ENCODE assay signal across 20 cellular contexts in the genomic region with DNA sequence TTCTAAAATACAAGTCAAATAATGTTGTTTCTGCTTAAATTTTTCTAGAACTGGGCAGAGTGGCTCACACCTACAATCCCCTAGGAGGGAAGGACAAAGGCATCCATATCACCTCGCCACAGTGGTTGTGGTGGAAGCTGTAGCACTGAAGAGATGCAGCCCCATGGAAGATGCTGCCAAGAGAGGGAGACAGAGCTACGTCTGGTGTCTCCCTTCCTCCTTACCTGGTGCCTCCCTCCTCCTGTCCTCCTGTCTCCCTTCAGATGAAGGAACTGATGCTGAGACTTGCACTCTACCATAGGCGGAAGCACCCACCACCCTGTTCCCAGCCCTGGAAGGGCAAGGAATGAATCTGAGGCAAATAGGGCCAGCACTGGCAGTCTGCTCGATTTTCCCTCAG. TPM values are rescaled to one million over a fixed set of nuclear protein-coding genes. Genes with fewer than 3 reads are reported as not detected.
DNase-seq lines count a peak whose midpoint lies in the region; ATAC-seq, FAIRE-seq and TF ChIP-seq lines count a peak whose summit lies in the region.
"Had no signal": no experiment of that assay in that cellular context is flagged by ENCODE, and none has a peak within 500 bp of the region (broad histone marks: within the 10 kb centered on the region; RNA-seq: fewer than 3 reads in every experiment).

No MANE protein-coding gene starts in this region.

- no peaks in the 10 kb centered on the region for H3K36me3 ChIP-seq in RWPE2 (ENCODE audit: low read depth)
- H3K36me3 ChIP-seq: stomach, upper lobe of right lung had no signal

- peak in 1 of 2 experiments; percentile 33; a peak in 2 of 5 replicates for TF ChIP-seq RAD21 in A549 (conservative IDR thresholded peaks at IDR 0.05 in 1 of 2, IDR thresholded peaks at IDR 0.05 in 1 of 2)

- DNase-seq in A549 (ENCODE audit: low read depth in 1 of 2, low spot score in 1 of 2) (peak in 1 of 2 experiments; percentile 10), RWPE2 (ENCODE audit: low spot score) (no peak), epithelial cell of proximal tubule (ENCODE audit: low read depth) (no peak), NCI-H526 treated with DMSO at 0.1 percent for 48 hours (lab: John Stamatoyannopoulos, UW) (no peak), glutamatergic neuron (no peak), RKO (ENCODE audit: low spot score) (no peak)
- DNase-seq: activated T-cell treated with anti-CD3 and anti-CD28 coated beads, Interleukin-2, amount 50 U/mL, for 72 hours; body of pancreas; CD8-positive, alpha-beta T cell; cortex of kidney; DND-41; stomach; upper lobe of right lung had no signal

- no peaks in the 10 kb centered on the region for H3K9me3 Mint-ChIP-seq in glutamatergic neuron (ENCODE audit: unreplicated experiment)
- H3K9me3 Mint-ChIP-seq: activated T-cell treated with anti-CD3 and anti-CD28 coated beads, Interleukin-2, amount 50 U/mL, for 72 hours; CD8-positive, alpha-beta T cell had no signal

- no peaks in the 10 kb centered on the region for H3K36me3 Mint-ChIP-seq in glutamatergic neuron (ENCODE audit: unreplicated experiment)
- H3K36me3 Mint-ChIP-seq: activated naive CD8-positive, alpha-beta T cell; CD8-positive, alpha-beta T cell had no signal

- H3K4me3 Mint-ChIP-seq in glutamatergic neuron (ENCODE audit: unreplicated experiment) = no peak overlapping the region
- H3K4me3 Mint-ChIP-seq: activated naive CD8-positive, alpha-beta T cell; activated T-cell treated with anti-CD3 and anti-CD28 coated beads, Interleukin-2, amount 50 U/mL, for 72 hours; CD8-positive, alpha-beta T cell had no signal

- H3K4me1 Mint-ChIP-seq in glutamatergic neuron (ENCODE audit: low read depth, unreplicated experiment) = no peaks in the 10 kb centered on the region

- H3K27me3 Mint-ChIP-seq in glutamatergic neuron (ENCODE audit: unreplicated experiment) = no peaks in the 10 kb centered on the region

- H3K27ac Mint-ChIP-seq in glutamatergic neuron (ENCODE audit: unreplicated experiment) = no peak overlapping the region
- H3K27ac Mint-ChIP-seq: activated naive CD8-positive, alpha-beta T cell; activated T-cell treated with anti-CD3 and anti-CD28 coated beads, Interleukin-2, amount 50 U/mL, for 72 hours; CD8-positive, alpha-beta T cell had no signal

- H3K27me3 ChIP-seq in RWPE2 (ENCODE audit: insufficient read depth, poor library complexity, severe bottlenecking) = no peaks in the 10 kb centered on the region
- H3K27me3 ChIP-seq: body of pancreas, stomach, upper lobe of right lung had no signal

- H3K4me3 ChIP-seq in A549 = no peak overlapping the region
- no peak overlapping the region for H3K4me3 ChIP-seq in RWPE2 (ENCODE audit: severe bottlenecking)
- H3K4me3 ChIP-seq in epithelial cell of proximal tubule (ENCODE audit: low read depth, low read length) = no peak overlapping the region
- H3K4me3 ChIP-seq: body of pancreas, stomach, upper lobe of right lung had no signal

- WGBS in A549 (ENCODE audit: missing lambda C conversion rate) = 42% methylated on average over 3 of the region's 4 CpGs

- H3K4me1 ChIP-seq in A549 (no peaks in the 10 kb centered on the region), RWPE2 (ENCODE audit: insufficient read depth, poor library complexity, severe bottlenecking) (peaks cover 16% of the 10 kb centered on the region)
- H3K4me1 ChIP-seq: body of pancreas, upper lobe of right lung had no signal

- POLR2A ChIA-PET in A549 (lab: Yijun Ruan, JAX) = no interaction called here

- FAIRE-seq in A549 (lab: Jason Lieb, UNC) = no peak

- H3K9me3 ChIP-seq in A549 (no peaks in the 10 kb centered on the region), RWPE2 (ENCODE audit: severe bottlenecking) (no peaks in the 10 kb centered on the region)
- H3K9me3 ChIP-seq: body of pancreas, stomach, upper lobe of right lung had no signal

- H3K27ac ChIP-seq in A549 (no peak overlapping the region), RWPE2 (ENCODE audit: poor library complexity, severe bottlenecking) (no peak overlapping the region)
- H3K27ac ChIP-seq: body of pancreas, epithelial cell of prostate, stomach, upper lobe of right lung had no signal

- TF ChIP-seq CTCF in A549 (IDR thresholded peaks at IDR 0.05) (no peak; the same call in 2 of the 3 replicates), RWPE2 (IDR thresholded peaks at IDR 0.05; ENCODE audit: poor library complexity, severe bottlenecking) (no peak), epithelial cell of proximal tubule (conservative IDR thresholded peaks at IDR 0.05; ENCODE audit: low read depth, low read length) (peak; percentile 24), glutamatergic neuron (IDR thresholded peaks at IDR 0.05; ENCODE audit: partially characterized antibody, unreplicated experiment) (no peak)

- TF ChIP-seq POLR2A in A549 (IDR thresholded peaks at IDR 0.05; ENCODE audit: low read length) = no peak

- ATAC-seq in A549 (peak; percentile 73 to 83), GM19351 (IDR thresholded peaks at IDR 0.05; ENCODE audit: unreplicated experiment) (peak; percentile 48), RWPE2 (ENCODE audit: low read depth) (peak; percentile 23; the same call in 1 of the 3 replicates), HG02588 (IDR thresholded peaks at IDR 0.05; ENCODE audit: unreplicated experiment) (no peak)
- ATAC-seq: activated T-cell treated with anti-CD3 and anti-CD28 coated beads, Interleukin-2, amount 50 U/mL, for 72 hours; body of pancreas; CD8-positive, alpha-beta T cell; upper lobe of right lung had no signal

- H3K4me2 ChIP-seq in A549 = no peak overlapping the region

- TF ChIP-seq EP300 in A549 (IDR thresholded peaks at IDR 0.05) = no peak

- CTCF ChIA-PET in A549 (lab: Yijun Ruan, JAX) = interaction anchor here (1.0 to 1.6 kb wide), 2 partner anchors 15 to 436 kb away, joined by 3 read pairs; no protein-coding TSS in a partner anchor

TF ChIP-seq in A549, 52 proteins besides CTCF, POLR2A, EP300 and RAD21 (continues in another document):
- no peak for TF ChIP-seq ZC3H11A (IDR thresholded peaks at IDR 0.05)
- TF ChIP-seq, protein P1, sequence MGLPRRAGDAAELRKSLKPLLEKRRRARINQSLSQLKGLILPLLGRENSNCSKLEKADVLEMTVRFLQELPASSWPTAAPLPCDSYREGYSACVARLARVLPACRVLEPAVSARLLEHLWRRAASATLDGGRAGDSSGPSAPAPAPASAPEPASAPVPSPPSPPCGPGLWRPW (IDR thresholded peaks at IDR 0.05) = no peak
- TF ChIP-seq FOXS1 (CRISPR knock-in tag; IDR thresholded peaks at IDR 0.05) = no peak
- no peak for TF ChIP-seq KDM5A (IDR thresholded peaks at IDR 0.05)
- no peak for TF ChIP-seq HOXB13 (CRISPR knock-in tag; IDR thresholded peaks at IDR 0.05; ENCODE audit: low read depth)
- TF ChIP-seq HOXA7 (CRISPR knock-in tag; IDR thresholded peaks at IDR 0.05) = no peak
- no peak for TF ChIP-seq BHLHE40 (IDR thresholded peaks at IDR 0.05; ENCODE audit: low read depth, low read length)
- no peak for TF ChIP-seq TFCP2L1 (CRISPR knock-in tag; IDR thresholded peaks at IDR 0.05)
- TF ChIP-seq CHD2 (IDR thresholded peaks at IDR 0.05; ENCODE audit: low read length, partially characterized antibody) = no peak
- no peak for TF ChIP-seq NFE2L2 (conservative IDR thresholded peaks at IDR 0.05; ENCODE audit: low read length)
- TF ChIP-seq, protein P2, sequence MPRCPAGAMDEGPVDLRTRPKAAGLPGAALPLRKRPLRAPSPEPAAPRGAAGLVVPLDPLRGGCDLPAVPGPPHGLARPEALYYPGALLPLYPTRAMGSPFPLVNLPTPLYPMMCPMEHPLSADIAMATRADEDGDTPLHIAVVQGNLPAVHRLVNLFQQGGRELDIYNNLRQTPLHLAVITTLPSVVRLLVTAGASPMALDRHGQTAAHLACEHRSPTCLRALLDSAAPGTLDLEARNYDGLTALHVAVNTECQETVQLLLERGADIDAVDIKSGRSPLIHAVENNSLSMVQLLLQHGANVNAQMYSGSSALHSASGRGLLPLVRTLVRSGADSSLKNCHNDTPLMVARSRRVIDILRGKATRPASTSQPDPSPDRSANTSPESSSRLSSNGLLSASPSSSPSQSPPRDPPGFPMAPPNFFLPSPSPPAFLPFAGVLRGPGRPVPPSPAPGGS (IDR thresholded peaks at IDR 0.05) = no peak
- no peak for TF ChIP-seq TP53 (CRISPR knock-in tag; IDR thresholded peaks at IDR 0.05)
- TF ChIP-seq SREBF2 (IDR thresholded peaks at IDR 0.05) = no peak

RNA-seq across cellular contexts. Expression of a gene that starts 22.3 kb away (rescaled TPM):
- polyA plus RNA-seq in A549 (2011; rRNA removed) = not detected in 2 replicates
- not detected in 2 replicates for polyA plus RNA-seq in A549 (2012; cell fraction: cytosol; rRNA removed)
- polyA plus RNA-seq in A549 (2012; cell fraction: nucleus; rRNA removed) = not detected in 2 replicates
- not detected in 3 replicates for polyA plus RNA-seq in A549 (2017; fragmentation: RNase III; extraction: RNeasy Plus Mini Kit Qiagen cat#74134 plus additional on column Dnase treatment)
- not detected in 2 replicates for polyA minus RNA-seq in A549 (2011; rRNA and poly(A)+ RNA removed)
- not detected in 2 replicates for total RNA-seq in epithelial cell of proximal tubule
- not detected for total RNA-seq in glutamatergic neuron (ENCODE audit: unreplicated experiment)
- total RNA-seq: activated T-cell treated with anti-CD3 and anti-CD28 coated beads, Interleukin-2, amount 50 U/mL, for 72 hours; body of pancreas; CD8-positive, alpha-beta T cell; glomerular endothelial cell; osteocyte; stomach; upper lobe of right lung had no signal
- polyA plus RNA-seq: stomach had no signal

RNA-seq across cellular contexts. Expression of a gene that starts 41.5 kb away (rescaled TPM):
- polyA plus RNA-seq in A549 (2011; rRNA removed) (not detected in 2 replicates), A549 (2017; fragmentation: RNase III; extraction: RNeasy Plus Mini Kit Qiagen cat#74134 plus additional on column Dnase treatment) (not detected in 3 replicates)
- not detected in 2 replicates for polyA plus RNA-seq in A549 (2012; cell fraction: cytosol; rRNA removed)
- polyA plus RNA-seq in A549 (2012; cell fraction: nucleus; rRNA removed) = not detected in 2 replicates
- not detected in 2 replicates for polyA minus RNA-seq in A549 (2011; rRNA and poly(A)+ RNA removed)
- total RNA-seq in epithelial cell of proximal tubule (not detected in 2 replicates), glutamatergic neuron (ENCODE audit: unreplicated experiment) (not detected)
- total RNA-seq: activated T-cell treated with anti-CD3 and anti-CD28 coated beads, Interleukin-2, amount 50 U/mL, for 72 hours; body of pancreas; CD8-positive, alpha-beta T cell; glomerular endothelial cell; osteocyte; upper lobe of right lung had no signal

RNA-seq across cellular contexts. Expression of a gene that starts 58.1 kb away (rescaled TPM):
- not detected in 2 replicates for polyA plus RNA-seq in A549 (2011; rRNA removed)
- not detected in 2 replicates for polyA plus RNA-seq in A549 (2012; cell fraction: cytosol; rRNA removed)
- polyA plus RNA-seq in A549 (2012; cell fraction: nucleus; rRNA removed) = not detected in 2 replicates
- polyA plus RNA-seq in A549 (2017; fragmentation: RNase III; extraction: RNeasy Plus Mini Kit Qiagen cat#74134 plus additional on column Dnase treatment) = not detected in 3 replicates
- polyA minus RNA-seq in A549 (2011; rRNA and poly(A)+ RNA removed) = not detected in 2 replicates
- not detected in 2 replicates for total RNA-seq in epithelial cell of proximal tubule
- not detected for total RNA-seq in glutamatergic neuron (ENCODE audit: unreplicated experiment)
- total RNA-seq: activated T-cell treated with anti-CD3 and anti-CD28 coated beads, Interleukin-2, amount 50 U/mL, for 72 hours; body of pancreas; CD8-positive, alpha-beta T cell; glomerular endothelial cell; lower leg skin; osteocyte; stomach; upper lobe of right lung had no signal
- polyA plus RNA-seq: stomach had no signal
